8 cellular contexts compared by ENCODE assay signal in the genomic region with DNA sequence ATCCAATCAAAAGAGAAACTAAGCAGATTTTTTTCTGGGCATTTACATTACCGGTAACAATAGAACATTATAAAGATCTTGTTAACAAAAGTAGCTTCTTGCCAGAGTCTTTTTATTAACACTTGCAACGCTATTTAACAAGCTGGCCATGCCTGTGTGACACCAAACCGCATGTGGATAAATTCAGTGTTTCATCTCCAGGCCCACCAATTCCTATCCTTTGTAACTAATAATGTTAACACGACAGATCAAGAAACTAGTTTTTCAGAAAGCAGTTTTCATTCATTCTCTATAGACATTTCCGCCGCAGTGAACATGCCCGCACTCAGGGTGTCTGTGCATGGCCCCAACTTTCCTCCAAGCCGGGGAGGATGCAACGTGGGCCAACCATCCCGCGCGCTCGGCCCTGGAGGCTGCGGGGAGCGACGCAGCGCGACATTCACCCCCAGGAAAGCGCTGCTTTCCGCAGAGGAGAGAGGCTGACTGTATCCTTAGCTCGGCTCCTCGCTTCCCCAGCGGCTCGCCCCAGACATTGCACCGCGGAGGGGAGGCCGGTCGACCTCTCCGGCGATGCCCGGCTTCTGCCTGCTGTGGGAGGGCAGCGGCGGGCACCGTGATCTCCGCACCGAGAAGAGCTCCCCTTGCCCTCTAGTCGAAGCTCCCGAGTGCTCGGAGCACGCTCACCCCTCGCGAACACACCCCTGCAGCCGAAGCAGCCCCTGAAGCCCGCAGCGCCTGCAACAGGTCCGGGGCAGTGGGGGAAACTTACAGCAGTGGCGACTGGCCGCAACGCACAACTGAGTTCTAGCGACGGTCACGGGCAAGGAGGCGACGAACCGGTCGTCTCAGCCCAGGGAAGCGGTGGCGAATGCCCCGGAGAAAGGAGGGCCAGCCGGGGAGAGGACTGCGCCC. TPM values are rescaled to one million over a fixed set of nuclear protein-coding genes. Genes with fewer than 3 reads are reported as not detected.
A peak's percentile ranks its signal among the peaks of the same experiment; 100 is the strongest.
DNase-seq lines count a peak whose midpoint lies in the region; ATAC-seq, FAIRE-seq and TF ChIP-seq lines count a peak whose summit lies in the region.

No MANE protein-coding gene starts in this region.

- no peaks in the 10 kb centered on the region for H3K27me3 ChIP-seq in SU-DHL-6 (ENCODE audit: low read length)
- H3K27me3 ChIP-seq in K562 (ENCODE audit: control insufficient read depth in 2 of 2, insufficient read depth in 2 of 2, low read length in 2 of 2) = peaks cover 15 to 48% of the 10 kb centered on the region in 2 experiments; a peak in 4 of 5 replicates
- peaks cover 41% of the 10 kb centered on the region for H3K27me3 ChIP-seq in iPS-20b (ENCODE audit: insufficient read depth, low read length)

- H4K20me1 ChIP-seq in SU-DHL-6 (ENCODE audit: low read depth, low read length) = no peaks in the 10 kb centered on the region
- H4K20me1 ChIP-seq in K562 (replicated peaks; ENCODE audit: control insufficient read depth, insufficient read depth, low read length) = no peaks in the 10 kb centered on the region

- no peak for FAIRE-seq in K562 (lab: Jason Lieb, UNC)

- TF ChIP-seq EP300 in K562 (IDR thresholded peaks at IDR 0.05; ENCODE audit: low read length) = no peak

- intact Hi-C loops in CD14-positive monocyte (cut with micrococcal nuclease) = loop anchor here in 1 of 2 donors (5.0 to 10.0 kb wide), 2 partner anchors 207 to 365 kb away; no protein-coding TSS in a partner anchor
- intact Hi-C loops in K562 (cut with micrococcal nuclease) = loop anchor here (5.0 kb wide), 2 partner anchors 247 to 427 kb away; no protein-coding TSS in a partner anchor

- peaks cover 68% of the 10 kb centered on the region for H3K4me1 Mint-ChIP-seq in CD14-positive monocyte

- ATAC-seq in GM19438 (IDR thresholded peaks at IDR 0.05; ENCODE audit: low read depth, unreplicated experiment) (peak; percentile 16), HG03520 (IDR thresholded peaks at IDR 0.05; ENCODE audit: unreplicated experiment) (peak; percentile 14), K562 (peak; percentile 75)

- H3K9me3 Mint-ChIP-seq in CD14-positive monocyte = peaks cover 0 to 2% (median 0%) of the 10 kb centered on the region in 7 donors

- H2AFZ ChIP-seq in SU-DHL-6 (ENCODE audit: low read depth, low read length, severe bottlenecking) = no peak overlapping the region
- H2AFZ ChIP-seq in K562 (ENCODE audit: low read depth, low read length) = peak overlapping the region; percentile 65

- CTCF ChIA-PET in K562 (lab: Yijun Ruan, JAX; ENCODE audit: low intra/inter-chr PET ratio) = no interaction called here

- DNase-seq in CD14-positive monocyte (ENCODE audit: low spot score) (peak; percentile 57), K562 (ENCODE audit: extremely low read depth in 1 of 4, low spot score in 3 of 4) (peak in 2 of 4 experiments; percentile 20 to 39), GM19238 (ENCODE audit: insufficient read length, low spot score) (no peak)
- peak; percentile 27 for DNase-seq in stimulated activated CD4-positive, alpha-beta T cell treated with anti-CD3 and anti-CD28 coated beads, Interleukin-12 subunit alpha, Interleukin-12 subunit beta, amount 100 ng/mL, for 4 hours

- H3K4me2 ChIP-seq in SU-DHL-6 (ENCODE audit: low read depth, low read length, poor library complexity, severe bottlenecking) (peak overlapping the region; percentile 58), K562 (ENCODE audit: insufficient read depth, low read length) (peak overlapping the region; percentile 59)

- POLR2A ChIA-PET in K562 (lab: Yijun Ruan, JAX) = interaction anchor here (0.6 to 1.9 kb wide), 7 partner anchors 13 to 1184 kb away, joined by 3 to 5 read pairs (median 3); no protein-coding TSS in a partner anchor

- in situ Hi-C loops in K562 (cut with MboI) = loop anchor here (25.0 kb wide), 1 partner anchor 602 kb away; no protein-coding TSS in a partner anchor

- H3K9me1 ChIP-seq in K562 (ENCODE audit: control insufficient read depth, insufficient read depth, low read length) = no peaks in the 10 kb centered on the region

- TF ChIP-seq CTCF in CD14-positive monocyte (IDR thresholded peaks at IDR 0.05) (peak; percentile 4), SU-DHL-6 (IDR thresholded peaks at IDR 0.05; ENCODE audit: insufficient read depth, low read length, poor library complexity, severe bottlenecking) (no peak), K562 (IDR thresholded peaks at IDR 0.05 in 2 of 3, conservative IDR thresholded peaks at IDR 0.05 in 1 of 3; ENCODE audit: insufficient read depth in 2 of 3, low read depth in 1 of 3, low read length in 3 of 3) (0 out of 6 replicates have a peak, but pooled peaks of 2 of the 3 experiments have one; percentile 11 to 22)

- peaks cover 17 to 25% of the 10 kb centered on the region in 2 donors for H3K36me3 Mint-ChIP-seq in CD14-positive monocyte

- BruUV-seq in K562 (replicated peaks; lab: Mats Ljungman, UMichigan) = no TSS peak

- H3K4me3 ChIP-seq in SU-DHL-6 (ENCODE audit: insufficient read depth, low read length, poor library complexity, severe bottlenecking) = peak overlapping the region; percentile 36
- H3K4me3 ChIP-seq in K562 = peak overlapping the region; percentile 36
- peak overlapping the region; percentile 89 for H3K4me3 ChIP-seq in iPS-20b (ENCODE audit: low read length)

- 3% methylated on average over 39 of the region's 61 CpGs for WGBS in K562 (ENCODE audit: insufficient coverage, low coverage, missing lambda C conversion rate)

- TF ChIP-seq POLR2A in K562 (conservative IDR thresholded peaks at IDR 0.05) = no peak

- no peaks in the 10 kb centered on the region for H3K9me2 ChIP-seq in SU-DHL-6 (replicated peaks; ENCODE audit: insufficient read depth, low read length)

- H3K4me1 ChIP-seq in K562 (replicated peaks in 1 of 2; ENCODE audit: control insufficient read depth in 2 of 2, insufficient read depth in 2 of 2, low read length in 2 of 2) = peaks cover 9 to 19% of the 10 kb centered on the region in 2 experiments; a peak in 3 of 5 replicates
- peaks cover 8% of the 10 kb centered on the region; the same call in 1 of the 2 replicates for H3K4me1 ChIP-seq in iPS-20b (ENCODE audit: insufficient read depth, low read length)

- H3K79me2 ChIP-seq in SU-DHL-6 (ENCODE audit: insufficient read depth, low read length) (no peaks in the 10 kb centered on the region), K562 (ENCODE audit: control insufficient read depth, insufficient read depth, low read length) (no peaks in the 10 kb centered on the region)

- 0 out of 2 replicates have a peak, but pooled peaks cover 5% of the 10 kb centered on the region for H3F3A ChIP-seq in SU-DHL-6 (ENCODE audit: insufficient read depth)

- H3K27ac ChIP-seq in SU-DHL-6 (ENCODE audit: low read depth, low read length) (no peak overlapping the region), K562 (ENCODE audit: extremely low read depth, low read depth, low read length) (no peak overlapping the region), iPS-20b (ENCODE audit: low read length) (no peak overlapping the region)

- H3K9ac ChIP-seq in SU-DHL-6 (ENCODE audit: low read length) = peak overlapping the region; percentile 45
- peak overlapping the region in 1 of 2 experiments; percentile 86; a peak in 3 of 4 replicates for H3K9ac ChIP-seq in K562 (ENCODE audit: insufficient read depth in 1 of 2, low read depth in 2 of 2, low read length in 2 of 2)
- peak overlapping the region; percentile 81 for H3K9ac ChIP-seq in iPS-20b (ENCODE audit: low read depth, low read length)

- H3K4me3 Mint-ChIP-seq in CD14-positive monocyte = peak overlapping the region; percentile 98

- peak overlapping the region; percentile 93 to 98 (median 96) for H3K27ac Mint-ChIP-seq in CD14-positive monocyte

- TF ChIP-seq RAD21 in K562 (CRISPR knock-in tag; conservative IDR thresholded peaks at IDR 0.05 in 1 of 2, IDR thresholded peaks at IDR 0.05 in 1 of 2) = no peak; a peak in 1 of 4 replicates

- H3K27me3 Mint-ChIP-seq in CD14-positive monocyte (ENCODE audit: low read depth in 3 of 3) = peaks cover 0 to 3% (median 0%) of the 10 kb centered on the region in 3 donors

- H3K9me3 ChIP-seq in SU-DHL-6 (ENCODE audit: insufficient read depth, low read length) (no peaks in the 10 kb centered on the region), K562 (replicated peaks; ENCODE audit: control insufficient read depth, insufficient read depth, low read depth, low read length) (no peaks in the 10 kb centered on the region), iPS-20b (ENCODE audit: insufficient read depth, low read depth, low read length) (no peaks in the 10 kb centered on the region)

- H3K36me3 ChIP-seq in SU-DHL-6 (ENCODE audit: low read length) (no peaks in the 10 kb centered on the region), K562 (ENCODE audit: control insufficient read depth, insufficient read depth, low read length) (no peaks in the 10 kb centered on the region), iPS-20b (ENCODE audit: insufficient read depth, low read depth, low read length) (peaks cover 13% of the 10 kb centered on the region)

RNA-seq across cellular contexts. Expression of a gene that starts 0.7 kb away (rescaled TPM):
- 1 to 10 TPM; 9.6 to 9.9 TPM for polyA plus RNA-seq in CD14-positive monocyte
- 0.92 and 4.1 TPM in 2 replicates for total RNA-seq in K562 (2011; cell fraction: chromatin; rRNA removed; ENCODE audit: low replicate concordance)
- 0.66 and 3.7 TPM in 2 replicates for total RNA-seq in K562 (2011; cell fraction: nucleolus; rRNA removed)
- 0.51 and 0.84 TPM in 2 replicates for total RNA-seq in K562 (2011; cell fraction: nucleoplasm; rRNA removed)
- total RNA-seq in K562 (2014; rRNA removed) = 0.86 and 4.1 TPM in 2 replicates
- total RNA-seq in K562 (2014; rRNA removed; fragmentation: Illumina TruSeq; extraction: Trizol) = 1.1 and 1.2 TPM in 2 replicates
- total RNA-seq in K562 (2015; rRNA removed; fragmentation: Illumina TruSeq; extraction: Trizol) = 1.3 and 1.5 TPM in 2 replicates
- total RNA-seq in K562 (2021) = 2.5 and 2.6 TPM in 2 replicates
- polyA plus RNA-seq in K562 (2011; rRNA removed) = 1.9 and 3.2 TPM in 2 replicates
- polyA plus RNA-seq in K562 (2011; cell fraction: cytosol; rRNA removed) = 1.5 and 4.8 TPM in 2 replicates
- 4.3 and 10.7 TPM in 2 replicates for polyA plus RNA-seq in K562 (2011; cell fraction: nucleus; rRNA removed)
- polyA plus RNA-seq in K562 (2012) = 2.0 TPM in 2 replicates
- 0.97 and 1.1 TPM in 2 replicates for polyA plus RNA-seq in K562 (2014; fragmentation: Illumina TruSeq; extraction: Trizol)
- polyA plus RNA-seq in K562 (2014; fragmentation: Nextera tagmentation; extraction: Ambion mirVana) = under 1 TPM; 0.17 to 0.37 TPM
- polyA plus RNA-seq in K562 (2014; rRNA removed) = 0.67 and 0.91 TPM in 2 replicates
- polyA minus RNA-seq in K562 (2011; rRNA and poly(A)+ RNA removed) = 5.4 and 9.5 TPM in 2 replicates
- 2.4 and 4.6 TPM in 2 replicates for polyA minus RNA-seq in K562 (2011; cell fraction: cytosol; rRNA and poly(A)+ RNA removed)
- 7.8 and 13.5 TPM in 2 replicates for polyA minus RNA-seq in K562 (2011; cell fraction: nucleus; rRNA and poly(A)+ RNA removed)

RNA-seq across cellular contexts. Expression of a gene that starts 45.2 kb away (rescaled TPM):
- polyA plus RNA-seq in CD14-positive monocyte = 100 to 1,000 TPM; 470 to 518 TPM
- total RNA-seq in K562 (2011; cell fraction: chromatin; rRNA removed; ENCODE audit: low replicate concordance) = 81.4 and 164 TPM in 2 replicates
- 95.6 and 99.2 TPM in 2 replicates for total RNA-seq in K562 (2011; cell fraction: nucleolus; rRNA removed)
- 119 and 129 TPM in 2 replicates for total RNA-seq in K562 (2011; cell fraction: nucleoplasm; rRNA removed)
- total RNA-seq in K562 (2014; rRNA removed) = 128 and 135 TPM in 2 replicates
- total RNA-seq in K562 (2014; rRNA removed; fragmentation: Illumina TruSeq; extraction: Trizol) = 115 and 129 TPM in 2 replicates
- 142 and 158 TPM in 2 replicates for total RNA-seq in K562 (2015; rRNA removed; fragmentation: Illumina TruSeq; extraction: Trizol)
- total RNA-seq in K562 (2021) = 88.1 and 94.9 TPM in 2 replicates
- 60.6 and 126 TPM in 2 replicates for polyA plus RNA-seq in K562 (2011; rRNA removed)
- 50.8 and 91.3 TPM in 2 replicates for polyA plus RNA-seq in K562 (2011; cell fraction: cytosol; rRNA removed)
- 28.3 and 29.2 TPM in 2 replicates for polyA plus RNA-seq in K562 (2011; cell fraction: nucleus; rRNA removed)
- 119 and 129 TPM in 2 replicates for polyA plus RNA-seq in K562 (2012)
- polyA plus RNA-seq in K562 (2014; fragmentation: Illumina TruSeq; extraction: Trizol) = 101 and 106 TPM in 2 replicates
- 10 to 100 TPM; 22.9 to 37.1 TPM for polyA plus RNA-seq in K562 (2014; fragmentation: Nextera tagmentation; extraction: Ambion mirVana)
- 105 and 108 TPM in 2 replicates for polyA plus RNA-seq in K562 (2014; rRNA removed)
- 108 and 142 TPM in 2 replicates for polyA minus RNA-seq in K562 (2011; rRNA and poly(A)+ RNA removed)
- polyA minus RNA-seq in K562 (2011; cell fraction: cytosol; rRNA and poly(A)+ RNA removed) = 21.8 and 38.4 TPM in 2 replicates
- polyA minus RNA-seq in K562 (2011; cell fraction: nucleus; rRNA and poly(A)+ RNA removed) = 31.5 and 35.0 TPM in 2 replicates

Comparison
In these comparisons a context has a peak if more than half of its experiments do, and no peak if none do; other contexts are left out.
1. ATAC-seq: peak in every context shown above with its lines; median percentile 75 in K562; 16 in GM19438; 14 in HG03520.
2. H3K4me3 ChIP-seq: peak in every context shown above with its lines; median percentile 89 in iPS-20b; 36 in SU-DHL-6; 36 in K562.